ENCODE assay signal across 10 cellular contexts in genomic region chr1:8018492-8019228, GRCh38.
DNase-seq lines count a peak whose midpoint lies in the region; ATAC-seq and TF ChIP-seq lines count a peak whose summit lies in the region.
"Had no signal": no experiment of that assay in that cellular context is flagged by ENCODE, and none has a peak within 500 bp of the region (broad histone marks: within the 10 kb centered on the region; RNA-seq: fewer than 3 reads in every experiment).

No MANE protein-coding gene starts in this region.

- peaks cover 97% of the 10 kb centered on the region for H3K4me1 ChIP-seq in adipocyte (ENCODE audit: control insufficient read depth, insufficient read depth, low read length)
- peaks cover 18% of the 10 kb centered on the region for H3K4me1 ChIP-seq in parathyroid adenoma

- peaks cover 13% of the 10 kb centered on the region for H3K79me2 ChIP-seq in parathyroid adenoma

- no peak for TF ChIP-seq POLR2A in erythroblast (IDR thresholded peaks at IDR 0.05; ENCODE audit: low read length)

- ATAC-seq in GM21737 (IDR thresholded peaks at IDR 0.05; ENCODE audit: unreplicated experiment) (no peak), HG03159 (IDR thresholded peaks at IDR 0.05; ENCODE audit: unreplicated experiment) (no peak)

- no peak overlapping the region for H3K9ac ChIP-seq in adipocyte (ENCODE audit: low read length)
- no peak overlapping the region for H3K9ac ChIP-seq in parathyroid adenoma

- H3K4me2 ChIP-seq in parathyroid adenoma (ENCODE audit: low read length): peak overlapping the region; percentile 60

- H3K4me3 ChIP-seq in adipocyte (ENCODE audit: low read length): peak overlapping the region; percentile 44
- H3K4me3 ChIP-seq in parathyroid adenoma (ENCODE audit: low read depth, low read length): peak overlapping the region; percentile 39

- no peaks in the 10 kb centered on the region for H3K27me3 ChIP-seq in adipocyte (replicated peaks; ENCODE audit: control insufficient read depth, insufficient read depth, low read length)
- H3K27me3 ChIP-seq in parathyroid adenoma (ENCODE audit: control insufficient read depth, insufficient read depth, low read length): no peaks in the 10 kb centered on the region

- H3K9me3 ChIP-seq in adipocyte (ENCODE audit: control insufficient read depth, low read length): no peaks in the 10 kb centered on the region
- no peaks in the 10 kb centered on the region for H3K9me3 ChIP-seq in parathyroid adenoma (ENCODE audit: control insufficient read depth, low read length)

- TF ChIP-seq CTCF in C4-2B (conservative IDR thresholded peaks at IDR 0.05) (no peak), parathyroid adenoma (IDR thresholded peaks at IDR 0.05) (no peak)

- H3K27ac ChIP-seq in C4-2B: peak overlapping the region; percentile 50; the same call in 1 of the 2 replicates
- peak overlapping the region; percentile 25 for H3K27ac ChIP-seq in parathyroid adenoma

- peaks cover 29% of the 10 kb centered on the region for H3K36me3 ChIP-seq in adipocyte (ENCODE audit: control insufficient read depth, insufficient read depth, low read length, severe bottlenecking)
- H3K36me3 ChIP-seq in parathyroid adenoma (ENCODE audit: control insufficient read depth, insufficient read depth, low read length): no peaks in the 10 kb centered on the region

- no peak overlapping the region for H2AFZ ChIP-seq in parathyroid adenoma

- DNase-seq in adipocyte (ENCODE audit: low read depth) (peak; percentile 33), globus pallidus (ENCODE audit: low spot score) (peak; percentile 33), erythroblast (lab: John Stamatoyannopoulos, UW) (no peak), AG08395 (ENCODE audit: low spot score) (no peak)
- DNase-seq: AML-193, Kasumi-1 had no signal

Comparison
In these comparisons a context has a peak if more than half of its experiments do, and no peak if none do; other contexts are left out.
1. DNase-seq: peak in adipocyte (single experiment) and globus pallidus (single experiment); none in erythroblast (0 of 2) and AG08395 (single experiment).